ENCODE assay signal across 40 cellular contexts in the genomic region with DNA sequence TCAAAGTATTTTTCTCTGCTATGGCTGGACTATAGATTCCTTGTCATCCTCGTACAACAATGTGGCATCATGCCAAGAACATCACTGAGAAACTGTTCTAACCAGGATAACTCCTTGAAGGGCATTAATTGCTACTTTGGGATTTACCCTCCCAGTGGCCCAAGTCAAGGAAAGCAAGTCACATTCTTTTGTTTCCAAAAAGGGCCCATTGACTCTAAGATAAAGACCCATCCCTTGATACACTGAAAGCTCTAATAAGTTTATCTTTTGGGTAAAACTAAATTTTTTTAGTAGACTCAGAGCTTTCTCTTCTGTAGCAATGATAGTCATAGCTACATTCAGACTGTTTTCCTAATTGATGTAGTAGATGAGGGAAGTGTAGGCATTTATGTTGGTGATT. TPM values are rescaled to one million over a fixed set of nuclear protein-coding genes. Genes with fewer than 3 reads are reported as not detected.
"Had no signal": no experiment of that assay in that cellular context is flagged by ENCODE, and none has a peak within 500 bp of the region (broad histone marks: within the 10 kb centered on the region; RNA-seq: fewer than 3 reads in every experiment).

A gene (plus strand): TSS at position 301 of the 400 bp plus-strand sequence. CDS start 3,833 bp downstream, outside the sequence.

- H3K4me1 Mint-ChIP-seq: activated CD4-positive, alpha-beta T cell treated with anti-CD3 and anti-CD28 coated beads for 36 hours; activated CD4-positive, alpha-beta T cell treated with anti-CD3 and anti-CD28 coated beads, Interleukin-2, amount 10 ng/mL, durations not matched to agents 24 days and 14 days; activated CD8-positive, alpha-beta memory T cell treated with anti-CD3 and anti-CD28 coated beads, Interleukin-2, amount 10 ng/mL, durations not matched to agents 7 days and 5 days; activated naive CD4-positive, alpha-beta T cell treated with anti-CD3 and anti-CD28 coated beads, Interleukin-2, amount 50 U/mL, for 24 hours; activated naive CD8-positive, alpha-beta T cell treated with anti-CD3 and anti-CD28 coated beads for 36 hours; activated naive CD8-positive, alpha-beta T cell treated with anti-CD3 and anti-CD28 coated beads, Interleukin-2, amount 50 U/mL, for 24 hours had no signal

- H3K9me3 Mint-ChIP-seq: activated CD4-positive, alpha-beta memory T cell treated with anti-CD3 and anti-CD28 coated beads for 36 hours; activated CD4-positive, alpha-beta T cell treated with anti-CD3 and anti-CD28 coated beads, Interleukin-2, amount 10 ng/mL, durations not matched to agents 24 days and 14 days; activated naive CD4-positive, alpha-beta T cell treated with anti-CD3 and anti-CD28 coated beads for 36 hours; activated naive CD4-positive, alpha-beta T cell treated with anti-CD3 and anti-CD28 coated beads, Interleukin-2, amount 50 U/mL, for 24 hours; activated naive CD8-positive, alpha-beta T cell treated with anti-CD3 and anti-CD28 coated beads for 36 hours; activated naive CD8-positive, alpha-beta T cell treated with anti-CD3 and anti-CD28 coated beads, Interleukin-2, amount 50 U/mL, for 24 hours; activated T-helper 1 cell treated with anti-CD3 and anti-CD28 coated beads, Interleukin-12 subunit alpha, Interleukin-12 subunit beta, Interleukin-2, Interleukin-4 antibody, amounts not matched to agents 30 ng/mL and 10 ng/mL and 1 ng/mL, durations not matched to agents 14 hours and 24 hours and 36 hours; activated T-helper 2 cell treated with anti-CD3 and anti-CD28 coated beads, Interferon-gamma antibody, Interleukin-2, Interleukin-4, amounts not matched to agents 10 μg/mL and 5 μg/mL and 100 μg/mL, durations not matched to agents 14 hours and 24 hours and 36 hours; effector memory CD8-positive, alpha-beta T cell had no signal

- H3K36me3 ChIP-seq: adrenal gland, esophagus squamous epithelium, gastrocnemius medialis, heart left ventricle had no signal

- H3K9me3 ChIP-seq: adrenal gland, body of pancreas, esophagus squamous epithelium, gastrocnemius medialis had no signal

- H3K36me3 Mint-ChIP-seq: activated CD4-positive, alpha-beta memory T cell treated with anti-CD3 and anti-CD28 coated beads for 36 hours; activated CD8-positive, alpha-beta memory T cell treated with anti-CD3 and anti-CD28 coated beads, Interleukin-2, amount 10 ng/mL, durations not matched to agents 7 days and 5 days; activated naive CD4-positive, alpha-beta T cell treated with anti-CD3 and anti-CD28 coated beads, Interleukin-2, amount 50 U/mL, for 24 hours; activated naive CD8-positive, alpha-beta T cell treated with anti-CD3 and anti-CD28 coated beads for 36 hours had no signal

- H3K27ac Mint-ChIP-seq: activated CD4-positive, alpha-beta memory T cell treated with anti-CD3 and anti-CD28 coated beads for 36 hours; activated CD4-positive, alpha-beta T cell treated with anti-CD3 and anti-CD28 coated beads for 36 hours; activated CD4-positive, alpha-beta T cell treated with anti-CD3 and anti-CD28 coated beads, Interleukin-2, amount 10 ng/mL, durations not matched to agents 24 days and 14 days; activated CD8-positive, alpha-beta memory T cell treated with anti-CD3 and anti-CD28 coated beads, Interleukin-2, amount 10 ng/mL, durations not matched to agents 7 days and 5 days; activated CD8-positive, alpha-beta T cell treated with anti-CD3 and anti-CD28 coated beads, Interleukin-2, amount 10 ng/mL, durations not matched to agents 7 days and 5 days; activated naive CD4-positive, alpha-beta T cell treated with anti-CD3 and anti-CD28 coated beads for 36 hours; activated naive CD4-positive, alpha-beta T cell treated with anti-CD3 and anti-CD28 coated beads, Interleukin-2, amount 50 U/mL, for 24 hours; activated naive CD8-positive, alpha-beta T cell treated with anti-CD3 and anti-CD28 coated beads for 36 hours; activated naive CD8-positive, alpha-beta T cell treated with anti-CD3 and anti-CD28 coated beads, Interleukin-2, amount 50 U/mL, for 24 hours; activated T-helper 1 cell treated with anti-CD3 and anti-CD28 coated beads, Interleukin-12 subunit alpha, Interleukin-12 subunit beta, Interleukin-2, Interleukin-4 antibody, amounts not matched to agents 30 ng/mL and 10 ng/mL and 1 ng/mL, durations not matched to agents 14 hours and 24 hours and 36 hours; activated T-helper 2 cell treated with anti-CD3 and anti-CD28 coated beads, Interferon-gamma antibody, Interleukin-2, Interleukin-4, amounts not matched to agents 10 μg/mL and 5 μg/mL and 100 μg/mL, durations not matched to agents 14 hours and 24 hours and 36 hours; effector memory CD8-positive, alpha-beta T cell had no signal

- H3K4me1 ChIP-seq: adrenal gland, body of pancreas, esophagus squamous epithelium, foreskin keratinocyte, gastrocnemius medialis, heart left ventricle had no signal

- ATAC-seq: activated CD4-positive, alpha-beta T cell treated with anti-CD3 and anti-CD28 coated beads for 36 hours; activated CD8-positive, alpha-beta memory T cell treated with anti-CD3 and anti-CD28 coated beads, Interleukin-2, amount 10 ng/mL, durations not matched to agents 7 days and 5 days; activated CD8-positive, alpha-beta T cell treated with anti-CD3 and anti-CD28 coated beads, Interleukin-2, amount 10 ng/mL, durations not matched to agents 7 days and 5 days; activated naive CD8-positive, alpha-beta T cell treated with anti-CD3 and anti-CD28 coated beads, Interleukin-2, amount 50 U/mL, for 24 hours; body of pancreas; effector memory CD8-positive, alpha-beta T cell; foreskin keratinocyte; gastrocnemius medialis; heart left ventricle had no signal

- DNase-seq: activated CD4-positive, alpha-beta memory T cell treated with anti-CD3 and anti-CD28 coated beads for 36 hours; activated CD4-positive, alpha-beta T cell treated with anti-CD3 and anti-CD28 coated beads for 36 hours; activated CD4-positive, alpha-beta T cell treated with anti-CD3 and anti-CD28 coated beads, Interleukin-2, amount 10 ng/mL, durations not matched to agents 24 days and 14 days; activated CD4-positive, CD25-positive, alpha-beta regulatory T cell; activated CD4-positive, CD25-positive, alpha-beta regulatory T cell treated with anti-CD3 and anti-CD28 coated beads, Interleukin-2, amount 50 U/mL, for 72 hours; activated CD8-positive, alpha-beta memory T cell treated with anti-CD3 and anti-CD28 coated beads, Interleukin-2, amount 10 ng/mL, durations not matched to agents 7 days and 5 days; activated CD8-positive, alpha-beta memory T cell treated with anti-CD3 and anti-CD28 coated beads, Interleukin-2, amount 50 U/mL, for 4 hours; activated CD8-positive, alpha-beta T cell treated with anti-CD3 and anti-CD28 coated beads, Interleukin-2, amount 10 ng/mL, durations not matched to agents 7 days and 5 days; activated effector memory CD4-positive, alpha-beta T cell treated with anti-CD3 and anti-CD28 coated beads, Interleukin-2, amount 50 U/mL, for 16 hours; activated naive CD4-positive, alpha-beta T cell treated with anti-CD3 and anti-CD28 coated beads for 36 hours; activated naive CD8-positive, alpha-beta T cell treated with anti-CD3 and anti-CD28 coated beads for 36 hours; activated naive CD8-positive, alpha-beta T cell treated with anti-CD3 and anti-CD28 coated beads, Interleukin-2, amount 50 U/mL, for 24 hours; activated T-cell treated with anti-CD3 and anti-CD28 coated beads, Interleukin-2, amount 50 U/mL, for 1 hour; activated T-cell treated with anti-CD3 and anti-CD28 coated beads, Interleukin-2, amount 50 U/mL, for 48 hours; adrenal gland; amygdala; aorta; body of pancreas; caudate nucleus; cortex of kidney; dermis blood vessel endothelial cell; effector CD4-positive, alpha-beta T cell; effector memory CD8-positive, alpha-beta T cell; esophagus squamous epithelium; foreskin keratinocyte; gastrocnemius medialis; glutamatergic neuron; heart left ventricle; T-helper 2 cell; T-helper 9 cell had no signal

- FAIRE-seq: colon had no signal

- H3K4me3 ChIP-seq: adrenal gland, body of pancreas, esophagus squamous epithelium, gastrocnemius medialis, heart left ventricle had no signal

- H3K27me3 ChIP-seq: adrenal gland, body of pancreas, esophagus squamous epithelium, foreskin keratinocyte, gastrocnemius medialis had no signal

- H3K4me3 Mint-ChIP-seq: activated CD4-positive, alpha-beta memory T cell treated with anti-CD3 and anti-CD28 coated beads for 36 hours; activated CD4-positive, alpha-beta T cell treated with anti-CD3 and anti-CD28 coated beads for 36 hours; activated CD4-positive, alpha-beta T cell treated with anti-CD3 and anti-CD28 coated beads, Interleukin-2, amount 10 ng/mL, durations not matched to agents 24 days and 14 days; activated CD8-positive, alpha-beta memory T cell treated with anti-CD3 and anti-CD28 coated beads, Interleukin-2, amount 10 ng/mL, durations not matched to agents 7 days and 5 days; activated CD8-positive, alpha-beta T cell treated with anti-CD3 and anti-CD28 coated beads, Interleukin-2, amount 10 ng/mL, durations not matched to agents 7 days and 5 days; activated naive CD4-positive, alpha-beta T cell treated with anti-CD3 and anti-CD28 coated beads for 36 hours; activated naive CD4-positive, alpha-beta T cell treated with anti-CD3 and anti-CD28 coated beads, Interleukin-2, amount 50 U/mL, for 24 hours; activated naive CD8-positive, alpha-beta T cell treated with anti-CD3 and anti-CD28 coated beads for 36 hours; activated naive CD8-positive, alpha-beta T cell treated with anti-CD3 and anti-CD28 coated beads, Interleukin-2, amount 50 U/mL, for 24 hours; activated T-helper 1 cell treated with anti-CD3 and anti-CD28 coated beads, Interleukin-12 subunit alpha, Interleukin-12 subunit beta, Interleukin-2, Interleukin-4 antibody, amounts not matched to agents 30 ng/mL and 10 ng/mL and 1 ng/mL, durations not matched to agents 14 hours and 24 hours and 36 hours; effector memory CD8-positive, alpha-beta T cell had no signal

- H3K27ac ChIP-seq: adrenal gland, body of pancreas, epithelial cell of prostate, esophagus squamous epithelium, foreskin keratinocyte, gastrocnemius medialis, heart left ventricle had no signal

RNA-seq across cellular contexts. Expression of the gene that starts here (rescaled TPM):
- total RNA-seq: activated CD4-positive, alpha-beta memory T cell treated with anti-CD3 and anti-CD28 coated beads for 36 hours; activated CD4-positive, alpha-beta T cell treated with anti-CD3 and anti-CD28 coated beads for 36 hours; activated CD4-positive, alpha-beta T cell treated with anti-CD3 and anti-CD28 coated beads, Interleukin-2, amount 10 ng/mL, durations not matched to agents 24 days and 14 days; activated CD8-positive, alpha-beta memory T cell treated with anti-CD3 and anti-CD28 coated beads for 36 hours; activated CD8-positive, alpha-beta memory T cell treated with anti-CD3 and anti-CD28 coated beads, Interleukin-2, amount 10 ng/mL, durations not matched to agents 7 days and 5 days; activated CD8-positive, alpha-beta T cell treated with anti-CD3 and anti-CD28 coated beads, Interleukin-2, amount 10 ng/mL, durations not matched to agents 7 days and 5 days; activated naive CD4-positive, alpha-beta T cell treated with anti-CD3 and anti-CD28 coated beads for 36 hours; activated naive CD8-positive, alpha-beta T cell treated with anti-CD3 and anti-CD28 coated beads for 36 hours; activated T-helper 1 cell treated with anti-CD3 and anti-CD28 coated beads, Interleukin-12 subunit alpha, Interleukin-12 subunit beta, Interleukin-2, Interleukin-4 antibody, amounts not matched to agents 30 ng/mL and 10 ng/mL and 1 ng/mL, durations not matched to agents 14 hours and 24 hours and 36 hours; activated T-helper 2 cell treated with anti-CD3 and anti-CD28 coated beads, Interferon-gamma antibody, Interleukin-2, Interleukin-4, amounts not matched to agents 10 μg/mL and 5 μg/mL and 100 μg/mL, durations not matched to agents 14 hours and 24 hours and 36 hours; adrenal gland; aorta; body of pancreas; chondrocyte; dermis blood vessel endothelial cell; esophagus squamous epithelium; fibroblast of lung; foreskin keratinocyte; gastrocnemius medialis; heart left ventricle; T-helper 1 cell treated with Interleukin-12 subunit alpha and Interleukin-12 subunit beta and Interleukin-4 antibody, amounts not matched to agents 30 ng/mL and 1 ng/mL, for 36 hours had no signal
- polyA plus RNA-seq: adrenal gland, esophagus, fibroblast of lung, foreskin keratinocyte, heart left ventricle had no signal
